Comparison of ENCODE assay signal across 2 cellular contexts in the genomic region with DNA sequence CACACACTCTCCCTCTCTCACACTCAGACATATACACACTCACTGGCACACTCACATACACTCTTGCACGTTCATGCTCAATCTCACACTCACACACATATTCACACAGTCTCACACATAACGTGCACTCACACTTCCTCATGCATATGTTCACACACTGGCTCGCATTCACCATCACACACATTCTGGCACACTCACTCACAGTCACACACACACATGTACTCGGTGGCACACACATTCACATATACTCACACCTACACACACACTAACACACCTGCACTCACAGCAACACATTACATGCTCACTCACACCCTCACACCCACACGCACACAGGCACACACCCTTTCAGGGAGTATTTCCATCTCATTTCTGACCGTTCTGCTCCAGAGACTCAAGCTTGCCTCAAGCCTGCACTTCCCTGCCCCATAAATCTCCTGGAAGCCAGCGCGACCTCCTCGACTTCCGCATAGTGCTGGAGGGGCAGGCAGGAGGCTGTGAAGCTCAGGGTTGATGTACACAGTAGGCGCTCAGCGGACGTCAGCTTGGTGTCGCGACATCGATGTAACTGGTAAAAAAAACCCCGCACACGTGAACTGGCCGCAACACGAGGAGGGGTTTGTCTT.
A peak's percentile ranks its signal among the peaks of the same experiment; 100 is the strongest.
TF ChIP-seq lines count a peak whose summit lies in the region.

No MANE protein-coding gene starts in this region.

TF ChIP-seq in HepG2, 621 proteins besides CTCF, POLR2A, EP300 and RAD21 (continues in another document):
- TF ChIP-seq ZNF674 (CRISPR knock-in tag; IDR thresholded peaks at IDR 0.05; ENCODE audit: low read depth), result no peak
- TF ChIP-seq, protein P1, sequence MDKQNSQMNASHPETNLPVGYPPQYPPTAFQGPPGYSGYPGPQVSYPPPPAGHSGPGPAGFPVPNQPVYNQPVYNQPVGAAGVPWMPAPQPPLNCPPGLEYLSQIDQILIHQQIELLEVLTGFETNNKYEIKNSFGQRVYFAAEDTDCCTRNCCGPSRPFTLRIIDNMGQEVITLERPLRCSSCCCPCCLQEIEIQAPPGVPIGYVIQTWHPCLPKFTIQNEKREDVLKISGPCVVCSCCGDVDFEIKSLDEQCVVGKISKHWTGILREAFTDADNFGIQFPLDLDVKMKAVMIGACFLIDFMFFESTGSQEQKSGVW (CRISPR knock-in tag; IDR thresholded peaks at IDR 0.05; ENCODE audit: borderline replicate concordance), result no peak
- TF ChIP-seq CREM (IDR thresholded peaks at IDR 0.05), result no peak
- TF ChIP-seq CREM (CRISPR knock-in tag; IDR thresholded peaks at IDR 0.05), result no peak
- TF ChIP-seq RAD51 (IDR thresholded peaks at IDR 0.05; ENCODE audit: borderline replicate concordance), result 0 out of 2 replicates have a peak, but pooled peaks have one; percentile 13
- TF ChIP-seq ZNF549 (CRISPR knock-in tag; IDR thresholded peaks at IDR 0.05), result no peak
- TF ChIP-seq, protein P2, sequence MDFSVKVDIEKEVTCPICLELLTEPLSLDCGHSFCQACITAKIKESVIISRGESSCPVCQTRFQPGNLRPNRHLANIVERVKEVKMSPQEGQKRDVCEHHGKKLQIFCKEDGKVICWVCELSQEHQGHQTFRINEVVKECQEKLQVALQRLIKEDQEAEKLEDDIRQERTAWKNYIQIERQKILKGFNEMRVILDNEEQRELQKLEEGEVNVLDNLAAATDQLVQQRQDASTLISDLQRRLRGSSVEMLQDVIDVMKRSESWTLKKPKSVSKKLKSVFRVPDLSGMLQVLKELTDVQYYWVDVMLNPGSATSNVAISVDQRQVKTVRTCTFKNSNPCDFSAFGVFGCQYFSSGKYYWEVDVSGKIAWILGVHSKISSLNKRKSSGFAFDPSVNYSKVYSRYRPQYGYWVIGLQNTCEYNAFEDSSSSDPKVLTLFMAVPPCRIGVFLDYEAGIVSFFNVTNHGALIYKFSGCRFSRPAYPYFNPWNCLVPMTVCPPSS (IDR thresholded peaks at IDR 0.05), result 0 out of 2 replicates have a peak, but pooled peaks have one; percentile 35
- no peak for TF ChIP-seq ZSCAN12 (CRISPR knock-in tag; IDR thresholded peaks at IDR 0.05)
- no peak for TF ChIP-seq BRD4 (CRISPR knock-in tag; IDR thresholded peaks at IDR 0.05)
- TF ChIP-seq MLLT10 (CRISPR knock-in tag; IDR thresholded peaks at IDR 0.05), result no peak
- TF ChIP-seq CCDC6 (CRISPR knock-in tag; IDR thresholded peaks at IDR 0.05), result no peak
- TF ChIP-seq SSRP1 (CRISPR knock-in tag; IDR thresholded peaks at IDR 0.05), result no peak
- TF ChIP-seq, protein P3, sequence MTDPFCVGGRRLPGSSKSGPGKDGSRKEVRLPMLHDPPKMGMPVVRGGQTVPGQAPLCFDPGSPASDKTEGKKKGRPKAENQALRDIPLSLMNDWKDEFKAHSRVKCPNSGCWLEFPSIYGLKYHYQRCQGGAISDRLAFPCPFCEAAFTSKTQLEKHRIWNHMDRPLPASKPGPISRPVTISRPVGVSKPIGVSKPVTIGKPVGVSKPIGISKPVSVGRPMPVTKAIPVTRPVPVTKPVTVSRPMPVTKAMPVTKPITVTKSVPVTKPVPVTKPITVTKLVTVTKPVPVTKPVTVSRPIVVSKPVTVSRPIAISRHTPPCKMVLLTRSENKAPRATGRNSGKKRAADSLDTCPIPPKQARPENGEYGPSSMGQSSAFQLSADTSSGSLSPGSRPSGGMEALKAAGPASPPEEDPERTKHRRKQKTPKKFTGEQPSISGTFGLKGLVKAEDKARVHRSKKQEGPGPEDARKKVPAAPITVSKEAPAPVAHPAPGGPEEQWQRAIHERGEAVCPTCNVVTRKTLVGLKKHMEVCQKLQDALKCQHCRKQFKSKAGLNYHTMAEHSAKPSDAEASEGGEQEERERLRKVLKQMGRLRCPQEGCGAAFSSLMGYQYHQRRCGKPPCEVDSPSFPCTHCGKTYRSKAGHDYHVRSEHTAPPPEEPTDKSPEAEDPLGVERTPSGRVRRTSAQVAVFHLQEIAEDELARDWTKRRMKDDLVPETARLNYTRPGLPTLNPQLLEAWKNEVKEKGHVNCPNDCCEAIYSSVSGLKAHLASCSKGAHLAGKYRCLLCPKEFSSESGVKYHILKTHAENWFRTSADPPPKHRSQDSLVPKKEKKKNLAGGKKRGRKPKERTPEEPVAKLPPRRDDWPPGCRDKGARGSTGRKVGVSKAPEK (CRISPR knock-in tag; IDR thresholded peaks at IDR 0.05; ENCODE audit: borderline replicate concordance), result no peak
- TF ChIP-seq, protein P4, sequence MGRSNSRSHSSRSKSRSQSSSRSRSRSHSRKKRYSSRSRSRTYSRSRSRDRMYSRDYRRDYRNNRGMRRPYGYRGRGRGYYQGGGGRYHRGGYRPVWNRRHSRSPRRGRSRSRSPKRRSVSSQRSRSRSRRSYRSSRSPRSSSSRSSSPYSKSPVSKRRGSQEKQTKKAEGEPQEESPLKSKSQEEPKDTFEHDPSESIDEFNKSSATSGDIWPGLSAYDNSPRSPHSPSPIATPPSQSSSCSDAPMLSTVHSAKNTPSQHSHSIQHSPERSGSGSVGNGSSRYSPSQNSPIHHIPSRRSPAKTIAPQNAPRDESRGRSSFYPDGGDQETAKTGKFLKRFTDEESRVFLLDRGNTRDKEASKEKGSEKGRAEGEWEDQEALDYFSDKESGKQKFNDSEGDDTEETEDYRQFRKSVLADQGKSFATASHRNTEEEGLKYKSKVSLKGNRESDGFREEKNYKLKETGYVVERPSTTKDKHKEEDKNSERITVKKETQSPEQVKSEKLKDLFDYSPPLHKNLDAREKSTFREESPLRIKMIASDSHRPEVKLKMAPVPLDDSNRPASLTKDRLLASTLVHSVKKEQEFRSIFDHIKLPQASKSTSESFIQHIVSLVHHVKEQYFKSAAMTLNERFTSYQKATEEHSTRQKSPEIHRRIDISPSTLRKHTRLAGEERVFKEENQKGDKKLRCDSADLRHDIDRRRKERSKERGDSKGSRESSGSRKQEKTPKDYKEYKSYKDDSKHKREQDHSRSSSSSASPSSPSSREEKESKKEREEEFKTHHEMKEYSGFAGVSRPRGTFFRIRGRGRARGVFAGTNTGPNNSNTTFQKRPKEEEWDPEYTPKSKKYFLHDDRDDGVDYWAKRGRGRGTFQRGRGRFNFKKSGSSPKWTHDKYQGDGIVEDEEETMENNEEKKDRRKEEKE (IDR thresholded peaks at IDR 0.05), result no peak
- TF ChIP-seq ZNF430 (CRISPR knock-in tag; IDR thresholded peaks at IDR 0.05), result no peak
- TF ChIP-seq, protein P5, sequence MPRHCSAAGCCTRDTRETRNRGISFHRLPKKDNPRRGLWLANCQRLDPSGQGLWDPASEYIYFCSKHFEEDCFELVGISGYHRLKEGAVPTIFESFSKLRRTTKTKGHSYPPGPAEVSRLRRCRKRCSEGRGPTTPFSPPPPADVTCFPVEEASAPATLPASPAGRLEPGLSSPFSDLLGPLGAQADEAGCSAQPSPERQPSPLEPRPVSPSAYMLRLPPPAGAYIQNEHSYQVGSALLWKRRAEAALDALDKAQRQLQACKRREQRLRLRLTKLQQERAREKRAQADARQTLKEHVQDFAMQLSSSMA (CRISPR knock-in tag; IDR thresholded peaks at IDR 0.05), result no peak
- TF ChIP-seq FOXP1 (IDR thresholded peaks at IDR 0.05), result 0 out of 2 replicates have a peak, but pooled peaks have one; percentile 19
- TF ChIP-seq FOXP1 (CRISPR knock-in tag; IDR thresholded peaks at IDR 0.05), result no peak
- TF ChIP-seq TAF15 (IDR thresholded peaks at IDR 0.05; ENCODE audit: low read depth, low read length, poor library complexity, severe bottlenecking), result no peak
- TF ChIP-seq TBX2 (CRISPR knock-in tag; IDR thresholded peaks at IDR 0.05; ENCODE audit: borderline replicate concordance), result no peak
- no peak for TF ChIP-seq KMT2B (CRISPR knock-in tag; IDR thresholded peaks at IDR 0.05)
- TF ChIP-seq ZNF230 (CRISPR knock-in tag; IDR thresholded peaks at IDR 0.05), result no peak
- no peak for TF ChIP-seq TRIM24 (CRISPR knock-in tag; IDR thresholded peaks at IDR 0.05)
- no peak for TF ChIP-seq ZBTB1 (CRISPR knock-in tag; IDR thresholded peaks at IDR 0.05; ENCODE audit: borderline replicate concordance)
- no peak for TF ChIP-seq TEAD2 (CRISPR knock-in tag; IDR thresholded peaks at IDR 0.05)

TF ChIP-seq in K562, 482 proteins besides CTCF, POLR2A, EP300 and RAD21:
- TF ChIP-seq, protein P6, sequence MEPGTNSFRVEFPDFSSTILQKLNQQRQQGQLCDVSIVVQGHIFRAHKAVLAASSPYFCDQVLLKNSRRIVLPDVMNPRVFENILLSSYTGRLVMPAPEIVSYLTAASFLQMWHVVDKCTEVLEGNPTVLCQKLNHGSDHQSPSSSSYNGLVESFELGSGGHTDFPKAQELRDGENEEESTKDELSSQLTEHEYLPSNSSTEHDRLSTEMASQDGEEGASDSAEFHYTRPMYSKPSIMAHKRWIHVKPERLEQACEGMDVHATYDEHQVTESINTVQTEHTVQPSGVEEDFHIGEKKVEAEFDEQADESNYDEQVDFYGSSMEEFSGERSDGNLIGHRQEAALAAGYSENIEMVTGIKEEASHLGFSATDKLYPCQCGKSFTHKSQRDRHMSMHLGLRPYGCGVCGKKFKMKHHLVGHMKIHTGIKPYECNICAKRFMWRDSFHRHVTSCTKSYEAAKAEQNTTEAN (CRISPR knock-in tag; IDR thresholded peaks at IDR 0.05), result 0 out of 2 replicates have a peak, but pooled peaks have one; percentile 50
- no peak for TF ChIP-seq POLR2H (tag; IDR thresholded peaks at IDR 0.05; ENCODE audit: low read depth)
TF ChIP-seq in K562: peak in this region for 1.
